In genomic region chr15:74794970-74795349, GRCh38 we compare ENCODE assay signal across 15 cellular contexts. TPM values are rescaled to one million over a fixed set of nuclear protein-coding genes. Genes with fewer than 3 reads are reported as not detected.
DNase-seq lines count a peak whose midpoint lies in the region; ATAC-seq, FAIRE-seq and TF ChIP-seq lines count a peak whose summit lies in the region.
"Had no signal": no experiment of that assay in that cellular context is flagged by ENCODE, and none has a peak within 500 bp of the region (broad histone marks: within the 10 kb centered on the region; RNA-seq: fewer than 3 reads in every experiment).

No MANE protein-coding gene starts in this region.

- H3K9me3 ChIP-seq in HepG2 (ENCODE audit: low read length) (no peaks in the 10 kb centered on the region), right lobe of liver (no peaks in the 10 kb centered on the region), vagina (no peaks in the 10 kb centered on the region)
- H3K9me3 ChIP-seq: left lung had no signal

- no peak for FAIRE-seq in HepG2 (lab: Jason Lieb, UNC)

- TF ChIP-seq EP300 in HepG2 (IDR thresholded peaks at IDR 0.05; ENCODE audit: low read depth in 2 of 2, low read length in 2 of 2) (no peak), HepG2 (CRISPR knock-in tag; IDR thresholded peaks at IDR 0.05; ENCODE audit: borderline replicate concordance) (no peak)

- in situ Hi-C loops in HepG2 (cut with HindIII; ENCODE audit: extremely low pct_ligation_motif_present, low pct_unique_long_range_greater_than_20kb), result no loop called here

- peaks cover 11% of the 10 kb centered on the region for H3K79me2 ChIP-seq in HepG2 (ENCODE audit: insufficient read depth, low read length)

- no peak for ATAC-seq in HepG2
- ATAC-seq in right lobe of liver, result no peak
- ATAC-seq in GM21367 (IDR thresholded peaks at IDR 0.05; ENCODE audit: unreplicated experiment), result no peak
- ATAC-seq: left lung had no signal

- H3K4me2 ChIP-seq in HepG2 (ENCODE audit: low read depth, low read length), result no peak overlapping the region
- H3K4me2 ChIP-seq: KMS-11 had no signal

- peak overlapping the region; percentile 85 for H3K27ac Mint-ChIP-seq in activated CD4-positive, alpha-beta memory T cell treated with anti-CD3 and anti-CD28 coated beads, Interleukin-2, amount 10 ng/mL, durations not matched to agents 7 days and 5 days
- H3K27ac Mint-ChIP-seq in immature natural killer cell, result peak overlapping the region; percentile 88 to 98 (median 92)

- no peaks in the 10 kb centered on the region for H3K9me3 Mint-ChIP-seq in activated CD4-positive, alpha-beta memory T cell treated with anti-CD3 and anti-CD28 coated beads, Interleukin-2, amount 10 ng/mL, durations not matched to agents 7 days and 5 days
- no peaks in the 10 kb centered on the region for H3K9me3 Mint-ChIP-seq in immature natural killer cell

- peaks cover 9% of the 10 kb centered on the region; the same call in 1 of the 2 replicates for H4K20me1 ChIP-seq in HepG2 (ENCODE audit: insufficient read depth, low read length)

- H3K27me3 Mint-ChIP-seq in activated CD4-positive, alpha-beta memory T cell treated with anti-CD3 and anti-CD28 coated beads, Interleukin-2, amount 10 ng/mL, durations not matched to agents 7 days and 5 days, result no peaks in the 10 kb centered on the region
- peaks cover 5 to 13% (median 8%) of the 10 kb centered on the region in 3 donors for H3K27me3 Mint-ChIP-seq in immature natural killer cell (ENCODE audit: low read depth in 3 of 3)

- H3K4me1 ChIP-seq in HepG2 (ENCODE audit: insufficient read depth, low read length) (peaks cover 5% of the 10 kb centered on the region), right lobe of liver (peaks cover 0 to 68% (median 28%) of the 10 kb centered on the region in 4 donors), vagina (peaks cover 74% of the 10 kb centered on the region)

- BruUV-seq in HepG2 (replicated peaks; lab: Mats Ljungman, UMichigan), result no TSS peak

- intact Hi-C loops in HepG2 (cut with micrococcal nuclease; ENCODE audit: unreplicated experiment) (no loop called here), right lobe of liver (cut with DNase I) (no loop called here), vagina (cut with DNase I) (no loop called here)

- CTCF ChIA-PET in HepG2 (lab: Yijun Ruan, JAX; ENCODE audit: low intra/inter-chr PET ratio, low total read pairs), result no interaction called here
- CTCF ChIA-PET in activated CD4-positive, alpha-beta memory T cell treated with anti-CD3 and anti-CD28 coated beads, Interleukin-2, amount 10 ng/mL, durations not matched to agents 7 days and 5 days (lab: Charles Lee), result interaction anchor here (6.5 to 38.3 kb wide), 2 partner anchors 15 to 160 kb away, joined by 30 to 1235 read pairs; partner anchors contain the start of gene CSK

- peaks cover 11 to 21% of the 10 kb centered on the region in 2 experiments; a peak in 4 of 5 replicates for H3K36me3 ChIP-seq in HepG2 (replicated peaks in 1 of 2; ENCODE audit: control insufficient read depth in 1 of 2, insufficient read depth in 2 of 2, low read length in 2 of 2)
- no peaks in the 10 kb centered on the region for H3K36me3 ChIP-seq in right lobe of liver
- peaks cover 0 to 10% of the 10 kb centered on the region in 2 donors for H3K36me3 ChIP-seq in vagina

- DNase-seq in HepG2 (ENCODE audit: low spot score) (no peak), right lobe of liver (no peak), immature natural killer cell (peak in 1 of 3 donors; percentile 16), vagina (ENCODE audit: extremely low spot score in 2 of 2) (no peak), NCI-H524 (lab: John Stamatoyannopoulos, UW) (no peak), iPS-NIHi11 (ENCODE audit: low spot score) (no peak)
- DNase-seq in activated CD4-positive, alpha-beta memory T cell treated with anti-CD3 and anti-CD28 coated beads, Interleukin-2, amount 10 ng/mL, durations not matched to agents 7 days and 5 days, result no peak
- DNase-seq: NCI-H1105 treated with DMSO at 0.1 percent for 48 hours, SW 1271 had no signal

- TF ChIP-seq RAD21 in HepG2 (CRISPR knock-in tag; IDR thresholded peaks at IDR 0.05), result no peak

- no peak overlapping the region for H3K27ac ChIP-seq in HepG2 (ENCODE audit: extremely low read length, insufficient read depth, low read length)
- H3K27ac ChIP-seq in right lobe of liver, result peak overlapping the region in 1 of 3 donors; percentile 51
- peak overlapping the region; percentile 4 for H3K27ac ChIP-seq in vagina
- H3K27ac ChIP-seq: KMS-11 had no signal

- WGBS in HepG2 (ENCODE audit: low lambda C conversion rate), result 98% methylated on average over 8 of the region's 9 CpGs
- WGBS in right lobe of liver (ENCODE audit: insufficient coverage, low coverage, low lambda C conversion rate, missing lambda C conversion rate), result 90% methylated on average over 5 of the region's 9 CpGs

- POLR2A ChIA-PET in HepG2 (lab: Yijun Ruan, JAX), result interaction anchor here (3.7 kb wide), 1 partner anchor 11 kb away, joined by 13 read pairs; no protein-coding TSS in a partner anchor
- POLR2A ChIA-PET in activated CD4-positive, alpha-beta memory T cell treated with anti-CD3 and anti-CD28 coated beads, Interleukin-2, amount 10 ng/mL, durations not matched to agents 7 days and 5 days (lab: Charles Lee), result interaction anchor here (1.0 to 35.1 kb wide), 5 partner anchors 1 to 254 kb away, joined by 3 to 1214 read pairs (median 7); partner anchors contain the start of genes ARID3B, CSK, FAM219B and LMAN1L

- no peak overlapping the region for H3K4me3 Mint-ChIP-seq in activated CD4-positive, alpha-beta memory T cell treated with anti-CD3 and anti-CD28 coated beads, Interleukin-2, amount 10 ng/mL, durations not matched to agents 7 days and 5 days
- H3K4me3 Mint-ChIP-seq in immature natural killer cell, result peak overlapping the region; percentile 79 to 87 (median 82)

- TF ChIP-seq CTCF in HepG2 (CRISPR knock-in tag; IDR thresholded peaks at IDR 0.05) (no peak), right lobe of liver (IDR thresholded peaks at IDR 0.05) (no peak), vagina (IDR thresholded peaks at IDR 0.05) (no peak)

- H3K4me3 ChIP-seq in HepG2 (replicated peaks in 1 of 3; ENCODE audit: insufficient read depth in 1 of 3, low read depth in 2 of 3, low read length in 3 of 3) (no peak overlapping the region), right lobe of liver (no peak overlapping the region), vagina (no peak overlapping the region)
- H3K4me3 ChIP-seq: left lung had no signal

- H2AFZ ChIP-seq in HepG2 (ENCODE audit: low read length), result no peak overlapping the region

- peaks cover 90% of the 10 kb centered on the region for H3K4me1 Mint-ChIP-seq in activated CD4-positive, alpha-beta memory T cell treated with anti-CD3 and anti-CD28 coated beads, Interleukin-2, amount 10 ng/mL, durations not matched to agents 7 days and 5 days
- peaks cover 93 to 94% of the 10 kb centered on the region in 2 donors for H3K4me1 Mint-ChIP-seq in immature natural killer cell

- H3K9ac ChIP-seq in HepG2 (ENCODE audit: insufficient read depth, low read depth, low read length), result no peak overlapping the region
- H3K9ac ChIP-seq: KMS-11 had no signal

- peaks cover 59% of the 10 kb centered on the region for H3K36me3 Mint-ChIP-seq in activated CD4-positive, alpha-beta memory T cell treated with anti-CD3 and anti-CD28 coated beads, Interleukin-2, amount 10 ng/mL, durations not matched to agents 7 days and 5 days (ENCODE audit: low read depth)
- peaks cover 0 to 22% (median 13%) of the 10 kb centered on the region in 3 donors for H3K36me3 Mint-ChIP-seq in immature natural killer cell

- TF ChIP-seq POLR2A in HepG2 (IDR thresholded peaks at IDR 0.05; ENCODE audit: insufficient read depth in 1 of 2, low read depth in 2 of 2, low read length in 2 of 2), result no peak
- no peak for TF ChIP-seq POLR2A in right lobe of liver (IDR thresholded peaks at IDR 0.05)
- no peak for TF ChIP-seq POLR2A in vagina (IDR thresholded peaks at IDR 0.05)

- H3K27me3 ChIP-seq in HepG2 (ENCODE audit: control insufficient read depth in 1 of 2, insufficient read depth in 2 of 2, low read length in 2 of 2) (no peaks in the 10 kb centered on the region), right lobe of liver (no peaks in the 10 kb centered on the region), vagina (no peaks in the 10 kb centered on the region)
- H3K27me3 ChIP-seq: left lung had no signal

RNA-seq across cellular contexts. Expression of gene CSK, which starts 13.1 kb away (rescaled TPM):
- total RNA-seq in HepG2 (2016; rRNA removed; fragmentation: Illumina TruSeq; extraction: Trizol), result 20.6 and 21.3 TPM in 2 replicates
- total RNA-seq in HepG2 (2016; cell fraction: cytosol; rRNA removed; fragmentation: Illumina TruSeq; extraction: Trizol; ENCODE audit: low read depth), result 8.5 and 9.2 TPM in 2 replicates
- total RNA-seq in HepG2 (2016; cell fraction: insoluble cytoplasmic fraction; rRNA removed; fragmentation: Illumina TruSeq; extraction: Trizol), result 17.5 and 21.5 TPM in 2 replicates
- total RNA-seq in HepG2 (2016; cell fraction: membrane; rRNA removed; fragmentation: Illumina TruSeq; extraction: Trizol), result 24.6 and 31.5 TPM in 2 replicates
- total RNA-seq in HepG2 (2016; cell fraction: nucleus; rRNA removed; fragmentation: Illumina TruSeq; extraction: Trizol), result 22.6 and 23.4 TPM in 2 replicates
- polyA plus RNA-seq in HepG2 (2011; rRNA removed), result 12.5 and 18.8 TPM in 2 replicates
- 13.9 and 14.0 TPM in 2 replicates for polyA plus RNA-seq in HepG2 (2011; cell fraction: cytosol; rRNA removed)
- 67.4 and 72.0 TPM in 2 replicates for polyA plus RNA-seq in HepG2 (2011; cell fraction: nucleus; rRNA removed)
- 26.5 and 39.5 TPM in 2 replicates for polyA plus RNA-seq in HepG2 (2012)
- 10.3 and 12.4 TPM in 2 replicates for polyA plus RNA-seq in HepG2 (2016; cell fraction: cytosol; fragmentation: Illumina TruSeq; extraction: Trizol; ENCODE audit: low read depth)
- polyA plus RNA-seq in HepG2 (2016; cell fraction: insoluble cytoplasmic fraction; fragmentation: Illumina TruSeq; extraction: Trizol; ENCODE audit: low read depth), result 42.9 and 49.6 TPM in 2 replicates
- 24.4 and 34.3 TPM in 2 replicates for polyA plus RNA-seq in HepG2 (2016; cell fraction: membrane; fragmentation: Illumina TruSeq; extraction: Trizol; ENCODE audit: low read depth)
- 80.5 and 84.1 TPM in 2 replicates for polyA plus RNA-seq in HepG2 (2016; cell fraction: nucleus; fragmentation: Illumina TruSeq; extraction: Trizol; ENCODE audit: insufficient read depth, low read depth)
- 34.0 and 51.8 TPM in 2 replicates for polyA minus RNA-seq in HepG2 (2011; rRNA and poly(A)+ RNA removed; ENCODE audit: low replicate concordance)
- polyA minus RNA-seq in HepG2 (2011; cell fraction: cytosol; rRNA and poly(A)+ RNA removed), result 19.3 and 20.3 TPM in 2 replicates
- 23.4 and 28.1 TPM in 2 replicates for polyA minus RNA-seq in HepG2 (2011; cell fraction: nucleus; rRNA and poly(A)+ RNA removed)
- total RNA-seq in right lobe of liver, result 10 to 100 TPM; 22.2 to 50.9 (median 32.7) TPM
- total RNA-seq in activated CD4-positive, alpha-beta memory T cell treated with anti-CD3 and anti-CD28 coated beads, Interleukin-2, amount 10 ng/mL, durations not matched to agents 7 days and 5 days, result 100 to 1,000 TPM; 330 to 341 TPM
- polyA plus RNA-seq in immature natural killer cell, result 100 to 1,000 TPM in 1 of 3 donors, 10 to 100 TPM in 2; 94.0 to 180 (median 95.9) TPM
- total RNA-seq in vagina, result 26.3 TPM

RNA-seq across cellular contexts. Expression of gene LMAN1L, which starts 17.7 kb away (rescaled TPM):
- not detected in 2 replicates for total RNA-seq in HepG2 (2016; rRNA removed; fragmentation: Illumina TruSeq; extraction: Trizol)
- not detected in 2 replicates for total RNA-seq in HepG2 (2016; cell fraction: cytosol; rRNA removed; fragmentation: Illumina TruSeq; extraction: Trizol; ENCODE audit: low read depth)
- total RNA-seq in HepG2 (2016; cell fraction: insoluble cytoplasmic fraction; rRNA removed; fragmentation: Illumina TruSeq; extraction: Trizol), result not detected in 2 replicates
- not detected in 2 replicates for total RNA-seq in HepG2 (2016; cell fraction: membrane; rRNA removed; fragmentation: Illumina TruSeq; extraction: Trizol)
- total RNA-seq in HepG2 (2016; cell fraction: nucleus; rRNA removed; fragmentation: Illumina TruSeq; extraction: Trizol), result not detected in 2 replicates
- not detected in 2 replicates for polyA plus RNA-seq in HepG2 (2011; rRNA removed)
- polyA plus RNA-seq in HepG2 (2011; cell fraction: cytosol; rRNA removed), result not detected in 2 replicates
- polyA plus RNA-seq in HepG2 (2011; cell fraction: nucleus; rRNA removed), result 0.17 and 0.26 TPM in 2 replicates
- not detected in 2 replicates for polyA plus RNA-seq in HepG2 (2012)
- polyA plus RNA-seq in HepG2 (2016; cell fraction: cytosol; fragmentation: Illumina TruSeq; extraction: Trizol; ENCODE audit: low read depth), result not detected in 2 replicates
- not detected in 2 replicates for polyA plus RNA-seq in HepG2 (2016; cell fraction: insoluble cytoplasmic fraction; fragmentation: Illumina TruSeq; extraction: Trizol; ENCODE audit: low read depth)
- not detected in 2 replicates for polyA plus RNA-seq in HepG2 (2016; cell fraction: membrane; fragmentation: Illumina TruSeq; extraction: Trizol; ENCODE audit: low read depth)
- polyA plus RNA-seq in HepG2 (2016; cell fraction: nucleus; fragmentation: Illumina TruSeq; extraction: Trizol; ENCODE audit: insufficient read depth, low read depth), result not detected in 2 replicates
- polyA minus RNA-seq in HepG2 (2011; rRNA and poly(A)+ RNA removed; ENCODE audit: low replicate concordance), result 0.07 TPM in 1 of 2 replicates, not detected in the other
- polyA minus RNA-seq in HepG2 (2011; cell fraction: cytosol; rRNA and poly(A)+ RNA removed), result not detected in 2 replicates
- polyA minus RNA-seq in HepG2 (2011; cell fraction: nucleus; rRNA and poly(A)+ RNA removed), result not detected in 2 replicates
- not detected for total RNA-seq in right lobe of liver
- total RNA-seq in activated CD4-positive, alpha-beta memory T cell treated with anti-CD3 and anti-CD28 coated beads, Interleukin-2, amount 10 ng/mL, durations not matched to agents 7 days and 5 days, result under 1 TPM; 0.48 to 0.63 TPM
- not detected for polyA plus RNA-seq in immature natural killer cell
- not detected for total RNA-seq in vagina
- total RNA-seq: dermis microvascular lymphatic vessel endothelial cell, pulmonary artery endothelial cell, RPMI7951 had no signal

RNA-seq across cellular contexts. Expression of gene CPLX3, which starts 31.5 kb away (rescaled TPM):
- not detected in 2 replicates for total RNA-seq in HepG2 (2016; rRNA removed; fragmentation: Illumina TruSeq; extraction: Trizol)
- not detected in 2 replicates for total RNA-seq in HepG2 (2016; cell fraction: cytosol; rRNA removed; fragmentation: Illumina TruSeq; extraction: Trizol; ENCODE audit: low read depth)
- total RNA-seq in HepG2 (2016; cell fraction: insoluble cytoplasmic fraction; rRNA removed; fragmentation: Illumina TruSeq; extraction: Trizol), result not detected in 2 replicates
- total RNA-seq in HepG2 (2016; cell fraction: membrane; rRNA removed; fragmentation: Illumina TruSeq; extraction: Trizol), result not detected in 2 replicates
- total RNA-seq in HepG2 (2016; cell fraction: nucleus; rRNA removed; fragmentation: Illumina TruSeq; extraction: Trizol), result not detected in 2 replicates
- polyA plus RNA-seq in HepG2 (2011; rRNA removed), result not detected in 2 replicates
- polyA plus RNA-seq in HepG2 (2011; cell fraction: cytosol; rRNA removed), result not detected in 2 replicates
- 0.05 TPM in 1 of 2 replicates, not detected in the other for polyA plus RNA-seq in HepG2 (2011; cell fraction: nucleus; rRNA removed)
- not detected in 2 replicates for polyA plus RNA-seq in HepG2 (2012)
- not detected in 2 replicates for polyA plus RNA-seq in HepG2 (2016; cell fraction: cytosol; fragmentation: Illumina TruSeq; extraction: Trizol; ENCODE audit: low read depth)
- not detected in 2 replicates for polyA plus RNA-seq in HepG2 (2016; cell fraction: insoluble cytoplasmic fraction; fragmentation: Illumina TruSeq; extraction: Trizol; ENCODE audit: low read depth)
- not detected in 2 replicates for polyA plus RNA-seq in HepG2 (2016; cell fraction: membrane; fragmentation: Illumina TruSeq; extraction: Trizol; ENCODE audit: low read depth)
- not detected in 2 replicates for polyA plus RNA-seq in HepG2 (2016; cell fraction: nucleus; fragmentation: Illumina TruSeq; extraction: Trizol; ENCODE audit: insufficient read depth, low read depth)
- polyA minus RNA-seq in HepG2 (2011; rRNA and poly(A)+ RNA removed; ENCODE audit: low replicate concordance), result not detected in 2 replicates
- polyA minus RNA-seq in HepG2 (2011; cell fraction: cytosol; rRNA and poly(A)+ RNA removed), result not detected in 2 replicates
- not detected in 2 replicates for polyA minus RNA-seq in HepG2 (2011; cell fraction: nucleus; rRNA and poly(A)+ RNA removed)
- total RNA-seq in right lobe of liver, result not detected
- under 1 TPM in 1 of 2 experiments, not detected in 1; 0.18 TPM for total RNA-seq in activated CD4-positive, alpha-beta memory T cell treated with anti-CD3 and anti-CD28 coated beads, Interleukin-2, amount 10 ng/mL, durations not matched to agents 7 days and 5 days
- polyA plus RNA-seq in immature natural killer cell, result not detected
- total RNA-seq in vagina, result not detected
- total RNA-seq: dermis microvascular lymphatic vessel endothelial cell, left lung, pulmonary artery endothelial cell, RPMI7951 had no signal

RNA-seq across cellular contexts. Expression of gene CYP1A2, which starts 46.3 kb away (rescaled TPM):
- total RNA-seq in HepG2 (2016; rRNA removed; fragmentation: Illumina TruSeq; extraction: Trizol) (not detected in 2 replicates), right lobe of liver (100 to 1,000 TPM in 2 of 6 experiments, 10 to 100 TPM in 2, 1 to 10 TPM in 1, under 1 TPM in 1; 0.81 to 235 (median 65.0) TPM), vagina (not detected)
- not detected in 2 replicates for total RNA-seq in HepG2 (2016; cell fraction: cytosol; rRNA removed; fragmentation: Illumina TruSeq; extraction: Trizol; ENCODE audit: low read depth)
- not detected in 2 replicates for total RNA-seq in HepG2 (2016; cell fraction: insoluble cytoplasmic fraction; rRNA removed; fragmentation: Illumina TruSeq; extraction: Trizol)
- not detected in 2 replicates for total RNA-seq in HepG2 (2016; cell fraction: membrane; rRNA removed; fragmentation: Illumina TruSeq; extraction: Trizol)
- total RNA-seq in HepG2 (2016; cell fraction: nucleus; rRNA removed; fragmentation: Illumina TruSeq; extraction: Trizol), result not detected in 2 replicates
- polyA plus RNA-seq in HepG2 (2011; rRNA removed) (0.07 and 0.09 TPM in 2 replicates), immature natural killer cell (not detected)
- 0.03 and 0.13 TPM in 2 replicates for polyA plus RNA-seq in HepG2 (2011; cell fraction: cytosol; rRNA removed)
- 0.03 TPM in 1 of 2 replicates, not detected in the other for polyA plus RNA-seq in HepG2 (2011; cell fraction: nucleus; rRNA removed)
- 0.12 and 0.23 TPM in 2 replicates for polyA plus RNA-seq in HepG2 (2012)
- not detected in 2 replicates for polyA plus RNA-seq in HepG2 (2016; cell fraction: cytosol; fragmentation: Illumina TruSeq; extraction: Trizol; ENCODE audit: low read depth)
- not detected in 2 replicates for polyA plus RNA-seq in HepG2 (2016; cell fraction: insoluble cytoplasmic fraction; fragmentation: Illumina TruSeq; extraction: Trizol; ENCODE audit: low read depth)
- not detected in 2 replicates for polyA plus RNA-seq in HepG2 (2016; cell fraction: membrane; fragmentation: Illumina TruSeq; extraction: Trizol; ENCODE audit: low read depth)
- not detected in 2 replicates for polyA plus RNA-seq in HepG2 (2016; cell fraction: nucleus; fragmentation: Illumina TruSeq; extraction: Trizol; ENCODE audit: insufficient read depth, low read depth)
- 0.05 TPM in 1 of 2 replicates, not detected in the other for polyA minus RNA-seq in HepG2 (2011; rRNA and poly(A)+ RNA removed; ENCODE audit: low replicate concordance)
- polyA minus RNA-seq in HepG2 (2011; cell fraction: cytosol; rRNA and poly(A)+ RNA removed), result not detected in 2 replicates
- polyA minus RNA-seq in HepG2 (2011; cell fraction: nucleus; rRNA and poly(A)+ RNA removed), result not detected in 2 replicates
- total RNA-seq in activated CD4-positive, alpha-beta memory T cell treated with anti-CD3 and anti-CD28 coated beads, Interleukin-2, amount 10 ng/mL, durations not matched to agents 7 days and 5 days, result not detected
- total RNA-seq: pulmonary artery endothelial cell, RPMI7951 had no signal

RNA-seq across cellular contexts. Expression of gene ULK3, which starts 48.0 kb away (rescaled TPM):
- total RNA-seq in HepG2 (2016; rRNA removed; fragmentation: Illumina TruSeq; extraction: Trizol) (8.2 and 15.2 TPM in 2 replicates), right lobe of liver (10 to 100 TPM; 19.7 to 25.1 (median 22.1) TPM), vagina (75.9 TPM)
- 7.6 and 8.1 TPM in 2 replicates for total RNA-seq in HepG2 (2016; cell fraction: cytosol; rRNA removed; fragmentation: Illumina TruSeq; extraction: Trizol; ENCODE audit: low read depth)
- total RNA-seq in HepG2 (2016; cell fraction: insoluble cytoplasmic fraction; rRNA removed; fragmentation: Illumina TruSeq; extraction: Trizol), result 8.9 and 14.6 TPM in 2 replicates
- 17.8 and 17.9 TPM in 2 replicates for total RNA-seq in HepG2 (2016; cell fraction: membrane; rRNA removed; fragmentation: Illumina TruSeq; extraction: Trizol)
- total RNA-seq in HepG2 (2016; cell fraction: nucleus; rRNA removed; fragmentation: Illumina TruSeq; extraction: Trizol), result 13.8 and 17.0 TPM in 2 replicates
- polyA plus RNA-seq in HepG2 (2011; rRNA removed) (23.7 and 25.1 TPM in 2 replicates), immature natural killer cell (10 to 100 TPM; 26.0 to 48.4 (median 32.0) TPM)
- 10.1 and 12.4 TPM in 2 replicates for polyA plus RNA-seq in HepG2 (2011; cell fraction: cytosol; rRNA removed)
- polyA plus RNA-seq in HepG2 (2011; cell fraction: nucleus; rRNA removed), result 149 and 163 TPM in 2 replicates
- 11.8 and 16.1 TPM in 2 replicates for polyA plus RNA-seq in HepG2 (2012)
- polyA plus RNA-seq in HepG2 (2016; cell fraction: cytosol; fragmentation: Illumina TruSeq; extraction: Trizol; ENCODE audit: low read depth), result 9.7 and 10.4 TPM in 2 replicates
- 7.6 and 10.2 TPM in 2 replicates for polyA plus RNA-seq in HepG2 (2016; cell fraction: insoluble cytoplasmic fraction; fragmentation: Illumina TruSeq; extraction: Trizol; ENCODE audit: low read depth)
- polyA plus RNA-seq in HepG2 (2016; cell fraction: membrane; fragmentation: Illumina TruSeq; extraction: Trizol; ENCODE audit: low read depth), result 15.2 and 26.1 TPM in 2 replicates
- polyA plus RNA-seq in HepG2 (2016; cell fraction: nucleus; fragmentation: Illumina TruSeq; extraction: Trizol; ENCODE audit: insufficient read depth, low read depth), result 43.8 and 44.9 TPM in 2 replicates
- 13.8 and 70.3 TPM in 2 replicates for polyA minus RNA-seq in HepG2 (2011; rRNA and poly(A)+ RNA removed; ENCODE audit: low replicate concordance)
- 4.8 and 5.1 TPM in 2 replicates for polyA minus RNA-seq in HepG2 (2011; cell fraction: cytosol; rRNA and poly(A)+ RNA removed)
- 11.6 and 13.2 TPM in 2 replicates for polyA minus RNA-seq in HepG2 (2011; cell fraction: nucleus; rRNA and poly(A)+ RNA removed)
- 10 to 100 TPM; 74.9 to 84.2 TPM for total RNA-seq in activated CD4-positive, alpha-beta memory T cell treated with anti-CD3 and anti-CD28 coated beads, Interleukin-2, amount 10 ng/mL, durations not matched to agents 7 days and 5 days

Comparison
In these comparisons a context has a peak if more than half of its experiments do, and no peak if none do; other contexts are left out.
1. RNA of gene CSK, which starts 13.1 kb away (total RNA-seq): 330 to 341 TPM in activated CD4-positive, alpha-beta memory T cell treated with anti-CD3 and anti-CD28 coated beads, Interleukin-2, amount 10 ng/mL, durations not matched to agents 7 days and 5 days; 22.2 to 50.9 TPM in right lobe of liver, 26.3 TPM in vagina (single experiment) and 8.5 to 31.5 TPM in HepG2; every median in the first group is over 4 times any median in the second.